ENCODE assay signal across 1 cellular context in the genomic region with DNA sequence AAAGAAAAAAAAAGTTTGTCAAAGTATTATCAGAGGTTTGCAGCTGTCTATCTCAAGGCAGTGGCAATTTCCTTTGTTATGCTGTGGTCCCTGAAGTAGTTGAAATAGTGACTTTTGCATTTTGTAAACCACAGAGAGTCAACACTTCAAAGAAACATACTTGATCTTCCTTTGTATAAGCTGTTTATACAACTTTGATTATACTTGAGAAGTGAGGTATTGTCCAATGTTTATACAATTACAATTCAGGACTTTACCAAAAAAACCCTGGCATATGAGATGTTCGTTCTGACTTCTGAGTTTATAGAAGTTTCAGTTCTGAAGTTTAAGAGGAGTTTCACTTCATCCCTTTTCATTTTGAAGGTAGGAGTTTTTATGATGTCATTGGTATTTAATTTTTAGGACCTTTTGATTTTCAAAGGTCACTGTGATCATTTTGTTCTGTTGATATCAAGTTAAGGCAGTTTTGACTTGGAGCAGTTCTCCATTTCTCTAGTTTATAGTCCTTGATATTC.
TF ChIP-seq lines count a peak whose summit lies in the region.

No MANE protein-coding gene starts in this region.

TF ChIP-seq in IMR-90, 13 proteins besides CTCF, POLR2A, EP300 and RAD21:
- TF ChIP-seq RFX5 (IDR thresholded peaks at IDR 0.05; ENCODE audit: low read depth, low read length) (no peak), RCOR1 (IDR thresholded peaks at IDR 0.05; ENCODE audit: insufficient replicate concordance, low read length) (no peak), MXI1 (IDR thresholded peaks at IDR 0.05; ENCODE audit: borderline replicate concordance, low read depth, low read length) (no peak), CEBPB (IDR thresholded peaks at IDR 0.05; ENCODE audit: low read depth, low read length) (no peak), BHLHE40 (IDR thresholded peaks at IDR 0.05; ENCODE audit: low read depth, low read length) (no peak), NFE2L2 (IDR thresholded peaks at IDR 0.05; ENCODE audit: low read depth, low read length) (no peak), FOS (IDR thresholded peaks at IDR 0.05; ENCODE audit: low read depth, low read length) (no peak)
- TF ChIP-seq, protein P1, sequence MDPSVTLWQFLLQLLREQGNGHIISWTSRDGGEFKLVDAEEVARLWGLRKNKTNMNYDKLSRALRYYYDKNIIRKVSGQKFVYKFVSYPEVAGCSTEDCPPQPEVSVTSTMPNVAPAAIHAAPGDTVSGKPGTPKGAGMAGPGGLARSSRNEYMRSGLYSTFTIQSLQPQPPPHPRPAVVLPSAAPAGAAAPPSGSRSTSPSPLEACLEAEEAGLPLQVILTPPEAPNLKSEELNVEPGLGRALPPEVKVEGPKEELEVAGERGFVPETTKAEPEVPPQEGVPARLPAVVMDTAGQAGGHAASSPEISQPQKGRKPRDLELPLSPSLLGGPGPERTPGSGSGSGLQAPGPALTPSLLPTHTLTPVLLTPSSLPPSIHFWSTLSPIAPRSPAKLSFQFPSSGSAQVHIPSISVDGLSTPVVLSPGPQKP (IDR thresholded peaks at IDR 0.05; ENCODE audit: borderline replicate concordance, low read depth, low read length), result no peak
- TF ChIP-seq, protein P2, sequence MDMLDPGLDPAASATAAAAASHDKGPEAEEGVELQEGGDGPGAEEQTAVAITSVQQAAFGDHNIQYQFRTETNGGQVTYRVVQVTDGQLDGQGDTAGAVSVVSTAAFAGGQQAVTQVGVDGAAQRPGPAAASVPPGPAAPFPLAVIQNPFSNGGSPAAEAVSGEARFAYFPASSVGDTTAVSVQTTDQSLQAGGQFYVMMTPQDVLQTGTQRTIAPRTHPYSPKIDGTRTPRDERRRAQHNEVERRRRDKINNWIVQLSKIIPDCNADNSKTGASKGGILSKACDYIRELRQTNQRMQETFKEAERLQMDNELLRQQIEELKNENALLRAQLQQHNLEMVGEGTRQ (IDR thresholded peaks at IDR 0.05; ENCODE audit: low read depth, low read length), result no peak
